Comparison of ENCODE assay signal across 10 cellular contexts in genomic region chr10:117360994-117361667, GRCh38.
DNase-seq lines count a peak whose midpoint lies in the region; ATAC-seq and TF ChIP-seq lines count a peak whose summit lies in the region.
"Had no signal": no experiment of that assay in that cellular context is flagged by ENCODE, and none has a peak within 500 bp of the region (broad histone marks: within the 10 kb centered on the region; RNA-seq: fewer than 3 reads in every experiment).

No MANE protein-coding gene starts in this region.

- no peaks in the 10 kb centered on the region for H3K9me3 ChIP-seq in HEK293 (ENCODE audit: control insufficient read depth, insufficient read depth, low read depth, low read length)

- H3K4me3 ChIP-seq in HEK293 (ENCODE audit: low read depth, low read length), result no peak overlapping the region
- H3K4me3 ChIP-seq: cardiac muscle cell had no signal

- TF ChIP-seq CTCF in HEK293 (tag by site-specific recombination; IDR thresholded peaks at IDR 0.05), result no peak

- POLR2A ChIA-PET in HEK293 (lab: Yijun Ruan, JAX), result interaction anchor here (1.4 to 2.4 kb wide), 2 partner anchors 10 to 13 kb away, joined by 3 to 9 read pairs; no protein-coding TSS in a partner anchor

- CTCF ChIA-PET in HEK293 (lab: Yijun Ruan, JAX), result interaction anchor here (0.6 to 1.8 kb wide), 4 partner anchors 10 to 195 kb away, joined by 3 to 5 read pairs (median 4); no protein-coding TSS in a partner anchor

- no peaks in the 10 kb centered on the region; a peak in 1 of 3 replicates for H3K36me3 ChIP-seq in HEK293 (ENCODE audit: control insufficient read depth in 2 of 2, insufficient read depth in 1 of 2, low read length in 2 of 2)
- H3K36me3 ChIP-seq: cardiac muscle cell had no signal

- no peak overlapping the region for H3K27ac ChIP-seq in HEK293 (ENCODE audit: extremely low read depth, low read depth, low read length)
- H3K27ac ChIP-seq: cardiac muscle cell had no signal

- H3K4me1 ChIP-seq in HEK293 (ENCODE audit: control insufficient read depth, insufficient read depth, low read length), result peaks cover 54% of the 10 kb centered on the region

- DNase-seq in NCI-H226 (peak; percentile 26), kidney tubule cell (ENCODE audit: low spot score) (peak; percentile 77), NCI-H526 (lab: John Stamatoyannopoulos, UW) (no peak), retina (no peak), activated T-cell treated with anti-CD3 and anti-CD28 coated beads for 4 hours (no peak)
- no peak for DNase-seq in effector CD8-positive, alpha-beta T cell (lab: John Stamatoyannopoulos, UW)
- DNase-seq: activated CD4-positive, alpha-beta T cell treated with anti-CD3 and anti-CD28 coated beads, Interleukin-2, amount 50 U/mL, for 48 hours had no signal

- peak; percentile 69 for ATAC-seq in GM18511 (IDR thresholded peaks at IDR 0.05; ENCODE audit: unreplicated experiment)

TF ChIP-seq in HEK293, 187 proteins besides CTCF, POLR2A, EP300 and RAD21:
- no peak for TF ChIP-seq ZNF391 (tag by site-specific recombination; IDR thresholded peaks at IDR 0.05; ENCODE audit: borderline replicate concordance, low read depth)
- peak; percentile 76; the same call in 1 of the 2 replicates for TF ChIP-seq PRDM6 (tag by site-specific recombination; IDR thresholded peaks at IDR 0.05)
- peak; percentile 81 for TF ChIP-seq ATF2 (tag by site-specific recombination; IDR thresholded peaks at IDR 0.05; ENCODE audit: low read depth)
- TF ChIP-seq TCF7L2 (IDR thresholded peaks at IDR 0.05; ENCODE audit: borderline replicate concordance, low read depth, low read length), result no peak

Comparison
In these comparisons a context has a peak if more than half of its experiments do, and no peak if none do; other contexts are left out.
1. DNase-seq: peak in NCI-H226 (single experiment) and kidney tubule cell (single experiment); none in NCI-H526 (0 of 2), retina (single experiment), effector CD8-positive, alpha-beta T cell (single experiment) and activated T-cell treated with anti-CD3 and anti-CD28 coated beads for 4 hours (single experiment).